ENCODE assay signal across 22 cellular contexts in the genomic region with DNA sequence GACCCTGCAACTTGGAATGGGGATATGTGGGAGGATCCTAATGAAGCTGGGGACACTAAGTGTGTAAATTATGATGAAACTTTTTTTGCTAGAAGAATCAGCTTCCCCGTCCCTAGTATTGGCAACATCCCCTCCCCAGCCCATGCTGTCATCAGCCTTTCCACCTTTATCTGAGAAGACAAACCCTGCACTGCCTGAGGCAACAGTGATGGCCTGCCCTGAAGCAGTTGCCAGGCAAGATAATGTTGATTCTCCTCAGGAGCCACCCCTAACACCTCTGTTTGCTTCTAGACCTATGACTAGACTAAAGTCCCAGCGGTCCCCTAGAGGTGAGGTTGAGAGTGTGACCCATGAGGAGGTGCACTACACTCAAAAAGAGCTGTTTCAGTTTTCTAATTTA.
"Had no signal": no experiment of that assay in that cellular context is flagged by ENCODE, and none has a peak within 500 bp of the region (broad histone marks: within the 10 kb centered on the region; RNA-seq: fewer than 3 reads in every experiment).

No MANE protein-coding gene starts in this region.

- H3K27ac Mint-ChIP-seq: activated CD4-positive, alpha-beta memory T cell treated with anti-CD3 and anti-CD28 coated beads, Interleukin-2, amount 10 ng/mL, durations not matched to agents 7 days and 5 days; activated CD4-positive, alpha-beta T cell treated with anti-CD3 and anti-CD28 coated beads for 36 hours; activated naive CD4-positive, alpha-beta T cell treated with anti-CD3 and anti-CD28 coated beads for 36 hours; activated naive CD8-positive, alpha-beta T cell; activated T-helper 17 cell treated with anti-CD3 and anti-CD28 coated beads, Interleukin-2, amount 50 U/mL, for 72 hours; T-cell had no signal

- H3K27me3 ChIP-seq: brain microvascular endothelial cell, cardiac muscle cell had no signal

- ATAC-seq: activated CD4-positive, alpha-beta T cell treated with anti-CD3 and anti-CD28 coated beads for 36 hours; activated T-helper 17 cell treated with anti-CD3 and anti-CD28 coated beads, Interleukin-2, amount 50 U/mL, for 72 hours; T-cell had no signal

- H3K27ac ChIP-seq: brain microvascular endothelial cell, cardiac muscle cell, WERI-Rb-1 had no signal

- H3K4me3 ChIP-seq: cardiac muscle cell had no signal

- H3K27me3 Mint-ChIP-seq: activated T-helper 17 cell treated with anti-CD3 and anti-CD28 coated beads, Interleukin-2, amount 50 U/mL, for 72 hours had no signal

- H3K4me1 Mint-ChIP-seq: activated CD4-positive, alpha-beta memory T cell treated with anti-CD3 and anti-CD28 coated beads, Interleukin-2, amount 10 ng/mL, durations not matched to agents 7 days and 5 days; activated CD4-positive, alpha-beta T cell treated with anti-CD3 and anti-CD28 coated beads for 36 hours; activated T-helper 17 cell treated with anti-CD3 and anti-CD28 coated beads, Interleukin-2, amount 50 U/mL, for 72 hours; T-cell had no signal

- H3K4me3 Mint-ChIP-seq: activated CD4-positive, alpha-beta memory T cell treated with anti-CD3 and anti-CD28 coated beads, Interleukin-2, amount 10 ng/mL, durations not matched to agents 7 days and 5 days; activated CD4-positive, alpha-beta T cell treated with anti-CD3 and anti-CD28 coated beads for 36 hours; activated naive CD4-positive, alpha-beta T cell treated with anti-CD3 and anti-CD28 coated beads for 36 hours; activated naive CD8-positive, alpha-beta T cell; activated T-helper 17 cell treated with anti-CD3 and anti-CD28 coated beads, Interleukin-2, amount 50 U/mL, for 72 hours; T-cell had no signal

- DNase-seq: activated CD4-positive, alpha-beta memory T cell treated with anti-CD3 and anti-CD28 coated beads, Interleukin-2, amount 10 ng/mL, durations not matched to agents 7 days and 5 days; activated CD4-positive, alpha-beta T cell treated with anti-CD3 and anti-CD28 coated beads for 36 hours; activated CD4-positive, alpha-beta T cell treated with anti-CD3 and anti-CD28 coated beads, Interleukin-2, amount 50 U/mL, for 1 hour; activated gamma-delta T cell; activated naive CD4-positive, alpha-beta T cell treated with anti-CD3 and anti-CD28 coated beads for 36 hours; activated T-cell treated with anti-CD3 and anti-CD28 coated beads for 4 hours; activated T-cell treated with anti-CD3 and anti-CD28 coated beads, Interleukin-2, amount 50 U/mL, for 48 hours; brain microvascular endothelial cell; NCI-H1092; NCI-H1930; NCI-H2107; NCI-H2171 treated with DMSO at 0.1 percent for 48 hours; NCI-H226; NCI-H526 treated with DMSO at 0.1 percent for 48 hours; NCI-H82; SIG-M5; T-helper 2 cell; WERI-Rb-1 had no signal

- H3K36me3 Mint-ChIP-seq: T-cell had no signal

- H3K36me3 ChIP-seq: brain microvascular endothelial cell, cardiac muscle cell, WERI-Rb-1 had no signal

- H3K9me3 Mint-ChIP-seq: activated CD4-positive, alpha-beta memory T cell treated with anti-CD3 and anti-CD28 coated beads, Interleukin-2, amount 10 ng/mL, durations not matched to agents 7 days and 5 days had no signal
